In the genomic region with DNA sequence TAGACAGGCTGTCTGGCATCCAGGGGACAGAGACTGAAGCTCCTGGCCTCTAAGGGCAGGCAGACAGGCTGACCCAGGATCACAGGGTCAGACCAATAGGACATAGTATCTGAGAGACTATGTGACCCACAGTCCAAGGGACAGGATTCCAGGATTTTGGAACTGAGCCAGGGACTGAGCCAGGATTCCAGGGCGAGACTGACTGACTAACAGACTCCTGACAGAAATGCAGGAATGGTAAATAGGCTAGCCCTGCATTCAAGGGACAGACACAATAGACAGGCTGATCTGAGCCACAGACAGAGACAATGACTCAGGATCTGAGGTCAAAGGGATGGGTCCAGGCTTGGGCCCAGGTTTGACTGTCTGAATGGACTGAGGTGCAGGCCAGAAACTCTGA, we compare ENCODE assay signal across 1 cellular context.
TF ChIP-seq lines count a peak whose summit lies in the region.

No MANE protein-coding gene starts in this region.

TF ChIP-seq in HCT116, 20 proteins besides CTCF, POLR2A, EP300 and RAD21 (continued from another document):
- TF ChIP-seq, protein P1, sequence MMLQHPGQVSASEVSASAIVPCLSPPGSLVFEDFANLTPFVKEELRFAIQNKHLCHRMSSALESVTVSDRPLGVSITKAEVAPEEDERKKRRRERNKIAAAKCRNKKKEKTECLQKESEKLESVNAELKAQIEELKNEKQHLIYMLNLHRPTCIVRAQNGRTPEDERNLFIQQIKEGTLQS (IDR thresholded peaks at IDR 0.05) = no peak
- TF ChIP-seq, protein P2, sequence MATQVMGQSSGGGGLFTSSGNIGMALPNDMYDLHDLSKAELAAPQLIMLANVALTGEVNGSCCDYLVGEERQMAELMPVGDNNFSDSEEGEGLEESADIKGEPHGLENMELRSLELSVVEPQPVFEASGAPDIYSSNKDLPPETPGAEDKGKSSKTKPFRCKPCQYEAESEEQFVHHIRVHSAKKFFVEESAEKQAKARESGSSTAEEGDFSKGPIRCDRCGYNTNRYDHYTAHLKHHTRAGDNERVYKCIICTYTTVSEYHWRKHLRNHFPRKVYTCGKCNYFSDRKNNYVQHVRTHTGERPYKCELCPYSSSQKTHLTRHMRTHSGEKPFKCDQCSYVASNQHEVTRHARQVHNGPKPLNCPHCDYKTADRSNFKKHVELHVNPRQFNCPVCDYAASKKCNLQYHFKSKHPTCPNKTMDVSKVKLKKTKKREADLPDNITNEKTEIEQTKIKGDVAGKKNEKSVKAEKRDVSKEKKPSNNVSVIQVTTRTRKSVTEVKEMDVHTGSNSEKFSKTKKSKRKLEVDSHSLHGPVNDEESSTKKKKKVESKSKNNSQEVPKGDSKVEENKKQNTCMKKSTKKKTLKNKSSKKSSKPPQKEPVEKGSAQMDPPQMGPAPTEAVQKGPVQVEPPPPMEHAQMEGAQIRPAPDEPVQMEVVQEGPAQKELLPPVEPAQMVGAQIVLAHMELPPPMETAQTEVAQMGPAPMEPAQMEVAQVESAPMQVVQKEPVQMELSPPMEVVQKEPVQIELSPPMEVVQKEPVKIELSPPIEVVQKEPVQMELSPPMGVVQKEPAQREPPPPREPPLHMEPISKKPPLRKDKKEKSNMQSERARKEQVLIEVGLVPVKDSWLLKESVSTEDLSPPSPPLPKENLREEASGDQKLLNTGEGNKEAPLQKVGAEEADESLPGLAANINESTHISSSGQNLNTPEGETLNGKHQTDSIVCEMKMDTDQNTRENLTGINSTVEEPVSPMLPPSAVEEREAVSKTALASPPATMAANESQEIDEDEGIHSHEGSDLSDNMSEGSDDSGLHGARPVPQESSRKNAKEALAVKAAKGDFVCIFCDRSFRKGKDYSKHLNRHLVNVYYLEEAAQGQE (IDR thresholded peaks at IDR 0.05; ENCODE audit: low read depth) = no peak
- TF ChIP-seq ELF1 (IDR thresholded peaks at IDR 0.05; ENCODE audit: borderline replicate concordance, low read depth) = no peak
- no peak for TF ChIP-seq CBX3 (IDR thresholded peaks at IDR 0.05; ENCODE audit: low read depth)
- TF ChIP-seq, protein P3, sequence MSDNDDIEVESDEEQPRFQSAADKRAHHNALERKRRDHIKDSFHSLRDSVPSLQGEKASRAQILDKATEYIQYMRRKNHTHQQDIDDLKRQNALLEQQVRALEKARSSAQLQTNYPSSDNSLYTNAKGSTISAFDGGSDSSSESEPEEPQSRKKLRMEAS (IDR thresholded peaks at IDR 0.05) = no peak
- TF ChIP-seq TCF7L2 (IDR thresholded peaks at IDR 0.05; ENCODE audit: borderline replicate concordance, extremely low read depth, insufficient read depth, insufficient read length) = no peak
- TF ChIP-seq JUND (IDR thresholded peaks at IDR 0.05) = no peak
- no peak for TF ChIP-seq SP1 (IDR thresholded peaks at IDR 0.05; ENCODE audit: low read depth)
TF ChIP-seq in HCT116: peak in this region for 0.
